Comparison of ENCODE assay signal across 31 cellular contexts in the genomic region with DNA sequence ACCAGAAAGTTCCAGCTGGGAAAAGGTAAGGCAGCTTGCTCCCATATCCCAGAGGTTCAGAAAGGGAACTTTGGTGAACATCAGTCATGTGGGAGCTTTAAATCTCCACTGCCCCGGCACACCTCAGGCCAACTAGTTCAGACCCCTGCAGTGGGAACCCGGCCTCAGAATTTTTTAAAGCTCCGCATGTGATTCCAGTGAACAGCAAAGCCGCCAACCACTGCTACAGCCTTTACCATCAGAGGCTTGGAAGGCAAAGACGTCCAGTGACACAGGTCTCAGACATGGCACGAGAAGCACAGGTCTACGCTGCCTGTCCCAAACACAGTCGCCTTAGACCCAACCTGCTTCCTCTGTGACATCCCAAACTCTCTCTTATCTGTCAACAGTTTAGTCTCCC.
"Had no signal": no experiment of that assay in that cellular context is flagged by ENCODE, and none has a peak within 500 bp of the region (broad histone marks: within the 10 kb centered on the region; RNA-seq: fewer than 3 reads in every experiment).

No MANE protein-coding gene starts in this region.

- H3K27me3 Mint-ChIP-seq: activated B cell treated with CpG ODN at 0.5 μM for 24 hours; activated CD4-positive, alpha-beta memory T cell treated with anti-CD3 and anti-CD28 coated beads for 36 hours; activated CD4-positive, alpha-beta T cell treated with anti-CD3 and anti-CD28 coated beads, Interleukin-2, amount 10 ng/mL, durations not matched to agents 24 days and 14 days; activated CD8-positive, alpha-beta T cell treated with anti-CD3 and anti-CD28 coated beads for 36 hours; activated naive CD8-positive, alpha-beta T cell treated with anti-CD3 and anti-CD28 coated beads for 36 hours; activated T-helper 17 cell treated with anti-CD3 and anti-CD28 coated beads, Interleukin-2, amount 50 U/mL, for 72 hours had no signal

- ATAC-seq: activated T-cell treated with anti-CD3 and anti-CD28 coated beads, Interleukin-2, amount 50 U/mL, for 4 hours; activated T-cell treated with anti-CD3 and anti-CD28 coated beads, Interleukin-2, amount 50 U/mL, for 72 hours; activated T-helper 17 cell treated with anti-CD3 and anti-CD28 coated beads, Interleukin-2, amount 50 U/mL, for 72 hours had no signal

- H3K4me3 ChIP-seq: adrenal gland, body of pancreas, breast epithelium had no signal

- H3K27ac ChIP-seq: adrenal gland, body of pancreas, brain microvascular endothelial cell, breast epithelium had no signal

- H3K36me3 Mint-ChIP-seq: activated CD4-positive, alpha-beta memory T cell treated with anti-CD3 and anti-CD28 coated beads for 36 hours; activated naive CD4-positive, alpha-beta T cell treated with anti-CD3 and anti-CD28 coated beads, Interleukin-2, amount 50 U/mL, for 72 hours had no signal

- H3K27me3 ChIP-seq: adrenal gland, body of pancreas, brain microvascular endothelial cell, breast epithelium had no signal

- DNase-seq: activated B cell treated with CpG ODN at 0.5 μM for 24 hours; activated CD4-positive, alpha-beta memory T cell treated with anti-CD3 and anti-CD28 coated beads for 36 hours; activated CD4-positive, alpha-beta T cell treated with anti-CD3 and anti-CD28 coated beads for 4 hours; activated CD4-positive, alpha-beta T cell treated with anti-CD3 and anti-CD28 coated beads, Interleukin-2, amount 10 ng/mL, durations not matched to agents 24 days and 14 days; activated CD4-positive, alpha-beta T cell treated with anti-CD3 and anti-CD28 coated beads, Interleukin-2, amount 50 U/mL, for 1 hour; activated CD4-positive, alpha-beta T cell treated with anti-CD3 and anti-CD28 coated beads, Interleukin-2, amount 50 U/mL, for 4 hours; activated CD4-positive, CD25-positive, alpha-beta regulatory T cell treated with anti-CD3 and anti-CD28 coated beads, Interleukin-2, amount 50 U/mL, for 72 hours; activated CD8-positive, alpha-beta memory T cell treated with anti-CD3 and anti-CD28 coated beads, Interleukin-2, amount 50 U/mL, for 4 hours; activated CD8-positive, alpha-beta T cell treated with anti-CD3 and anti-CD28 coated beads for 36 hours; activated effector memory CD4-positive, alpha-beta T cell treated with anti-CD3 and anti-CD28 coated beads, Interleukin-2, amount 50 U/mL, for 16 hours; activated gamma-delta T cell treated with Interleukin-2 at 50 U/mL for 16 hours; activated naive CD4-positive, alpha-beta T cell; activated naive CD4-positive, alpha-beta T cell treated with anti-CD3 and anti-CD28 coated beads for 36 hours; activated naive CD4-positive, alpha-beta T cell treated with anti-CD3 and anti-CD28 coated beads, Interleukin-2, amount 50 U/mL, for 16 hours; activated naive CD8-positive, alpha-beta T cell treated with anti-CD3 and anti-CD28 coated beads for 36 hours; activated T-cell treated with anti-CD3 and anti-CD28 coated beads for 4 hours; activated T-cell treated with anti-CD3 and anti-CD28 coated beads, Interleukin-2, amount 50 U/mL, for 4 hours; activated T-cell treated with anti-CD3 and anti-CD28 coated beads, Interleukin-2, amount 50 U/mL, for 72 hours; amniotic stem cell; aorta; body of pancreas; brain microvascular endothelial cell; central memory CD4-positive, alpha-beta T cell; T-helper 2 cell; T-helper 9 cell had no signal

- H3K27ac Mint-ChIP-seq: activated B cell treated with CpG ODN at 0.5 μM for 24 hours; activated CD4-positive, alpha-beta memory T cell treated with anti-CD3 and anti-CD28 coated beads for 36 hours; activated CD4-positive, alpha-beta T cell treated with anti-CD3 and anti-CD28 coated beads, Interleukin-2, amount 10 ng/mL, durations not matched to agents 24 days and 14 days; activated CD8-positive, alpha-beta T cell treated with anti-CD3 and anti-CD28 coated beads for 36 hours; activated naive CD4-positive, alpha-beta T cell treated with anti-CD3 and anti-CD28 coated beads for 36 hours; activated naive CD8-positive, alpha-beta T cell treated with anti-CD3 and anti-CD28 coated beads for 36 hours; activated T-cell treated with anti-CD3 and anti-CD28 coated beads, Interleukin-2, amount 50 U/mL, for 72 hours; activated T-helper 17 cell treated with anti-CD3 and anti-CD28 coated beads, Interleukin-2, amount 50 U/mL, for 72 hours; T-helper 2 cell treated with Interferon-gamma antibody and Interleukin-4, amounts not matched to agents 5 μg/mL and 100 μg/mL, for 36 hours had no signal

- H3K4me3 Mint-ChIP-seq: activated B cell treated with CpG ODN at 0.5 μM for 24 hours; activated CD4-positive, alpha-beta memory T cell treated with anti-CD3 and anti-CD28 coated beads for 36 hours; activated CD4-positive, alpha-beta T cell treated with anti-CD3 and anti-CD28 coated beads, Interleukin-2, amount 10 ng/mL, durations not matched to agents 24 days and 14 days; activated CD8-positive, alpha-beta T cell treated with anti-CD3 and anti-CD28 coated beads for 36 hours; activated naive CD4-positive, alpha-beta T cell treated with anti-CD3 and anti-CD28 coated beads for 36 hours; activated naive CD8-positive, alpha-beta T cell treated with anti-CD3 and anti-CD28 coated beads for 36 hours; activated T-cell treated with anti-CD3 and anti-CD28 coated beads, Interleukin-2, amount 50 U/mL, for 4 hours; activated T-cell treated with anti-CD3 and anti-CD28 coated beads, Interleukin-2, amount 50 U/mL, for 72 hours; activated T-helper 1 cell treated with anti-CD3 and anti-CD28 coated beads, Interleukin-12 subunit alpha, Interleukin-12 subunit beta, Interleukin-2, Interleukin-4 antibody, amounts not matched to agents 30 ng/mL and 10 ng/mL and 1 ng/mL, durations not matched to agents 14 hours and 24 hours and 36 hours; activated T-helper 17 cell treated with anti-CD3 and anti-CD28 coated beads, Interleukin-2, amount 50 U/mL, for 72 hours; T-helper 2 cell treated with Interferon-gamma antibody and Interleukin-4, amounts not matched to agents 5 μg/mL and 100 μg/mL, for 36 hours had no signal

- H3K36me3 ChIP-seq: adrenal gland, brain microvascular endothelial cell, breast epithelium had no signal

- H3K9me3 ChIP-seq: adrenal gland, body of pancreas, breast epithelium had no signal

- H3K9me3 Mint-ChIP-seq: activated B cell treated with CpG ODN at 0.5 μM for 24 hours; activated CD4-positive, alpha-beta memory T cell treated with anti-CD3 and anti-CD28 coated beads for 36 hours; activated CD4-positive, alpha-beta T cell treated with anti-CD3 and anti-CD28 coated beads, Interleukin-2, amount 10 ng/mL, durations not matched to agents 24 days and 14 days; activated CD8-positive, alpha-beta T cell treated with anti-CD3 and anti-CD28 coated beads for 36 hours; activated naive CD4-positive, alpha-beta T cell treated with anti-CD3 and anti-CD28 coated beads for 36 hours; activated naive CD4-positive, alpha-beta T cell treated with anti-CD3 and anti-CD28 coated beads, Interleukin-2, amount 50 U/mL, for 72 hours; activated naive CD8-positive, alpha-beta T cell treated with anti-CD3 and anti-CD28 coated beads for 36 hours; activated T-cell treated with anti-CD3 and anti-CD28 coated beads, Interleukin-2, amount 50 U/mL, for 4 hours; activated T-cell treated with anti-CD3 and anti-CD28 coated beads, Interleukin-2, amount 50 U/mL, for 72 hours; activated T-helper 1 cell treated with anti-CD3 and anti-CD28 coated beads, Interleukin-12 subunit alpha, Interleukin-12 subunit beta, Interleukin-2, Interleukin-4 antibody, amounts not matched to agents 30 ng/mL and 10 ng/mL and 1 ng/mL, durations not matched to agents 14 hours and 24 hours and 36 hours; activated T-helper 17 cell treated with anti-CD3 and anti-CD28 coated beads, Interleukin-2, amount 50 U/mL, for 72 hours; T-helper 2 cell treated with Interferon-gamma antibody and Interleukin-4, amounts not matched to agents 5 μg/mL and 100 μg/mL, for 36 hours had no signal

- H3K4me1 ChIP-seq: adrenal gland, body of pancreas, breast epithelium had no signal
